ENCODE assay signal across 9 cellular contexts in the genomic region with DNA sequence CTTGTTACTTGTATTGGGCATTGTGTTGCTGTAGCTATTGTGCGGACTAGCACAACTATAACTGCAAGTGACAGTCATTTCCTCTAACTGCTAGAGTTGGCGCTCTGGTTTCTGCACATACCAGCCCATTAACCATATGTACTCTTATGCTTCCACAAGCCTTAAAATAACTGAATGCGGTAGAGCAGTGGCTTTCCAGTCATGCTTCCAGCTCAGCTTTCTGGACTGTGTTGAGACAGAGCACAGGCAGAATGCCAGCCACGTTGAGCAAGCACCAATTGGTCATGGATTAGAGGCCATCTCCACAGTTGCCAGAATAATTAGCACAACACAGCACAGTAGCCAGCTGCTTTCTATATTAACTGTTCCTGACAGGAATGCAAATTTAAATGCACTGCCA. TPM values are rescaled to one million over a fixed set of nuclear protein-coding genes. Genes with fewer than 3 reads are reported as not detected.
DNase-seq lines count a peak whose midpoint lies in the region; ATAC-seq and TF ChIP-seq lines count a peak whose summit lies in the region.
"Had no signal": no experiment of that assay in that cellular context is flagged by ENCODE, and none has a peak within 500 bp of the region (broad histone marks: within the 10 kb centered on the region; RNA-seq: fewer than 3 reads in every experiment).

No MANE protein-coding gene starts in this region.

- H3K27me3 ChIP-seq in right atrium auricular region, result no peaks in the 10 kb centered on the region

- DNase-seq in Kasumi-1 (lab: John Stamatoyannopoulos, UW), result peak; percentile 96 to 97
- DNase-seq in anterior cingulate cortex (lab: John Stamatoyannopoulos, UW), result peak in 57 of 58 donors; percentile 2 to 87 (median 64)
- peak; percentile 88 for DNase-seq in right atrium auricular region (ENCODE audit: low spot score)
- DNase-seq in superior temporal gyrus (ENCODE audit: extremely low spot score), result peak; percentile 89
- DNase-seq in GF-D8 (lab: John Stamatoyannopoulos, UW), result no peak
- DNase-seq in NCI-H69 (lab: John Stamatoyannopoulos, UW), result no peak
- DNase-seq: activated CD8-positive, alpha-beta T cell treated with anti-CD3 and anti-CD28 coated beads, Interleukin-2, amount 10 ng/mL, durations not matched to agents 7 days and 5 days had no signal

- H3K4me1 ChIP-seq in right atrium auricular region, result peaks cover 0 to 15% of the 10 kb centered on the region in 2 donors

- ATAC-seq in GM18909 (IDR thresholded peaks at IDR 0.05; ENCODE audit: poor library complexity, unreplicated experiment) (no peak), HG03108 (IDR thresholded peaks at IDR 0.05; ENCODE audit: unreplicated experiment) (no peak)
- ATAC-seq: activated CD8-positive, alpha-beta T cell treated with anti-CD3 and anti-CD28 coated beads, Interleukin-2, amount 10 ng/mL, durations not matched to agents 7 days and 5 days had no signal

- H3K36me3 ChIP-seq in right atrium auricular region, result peaks cover 8% of the 10 kb centered on the region

- no peak for TF ChIP-seq CTCF in right atrium auricular region (IDR thresholded peaks at IDR 0.05)

- peak overlapping the region in 1 of 2 donors; percentile 32 for H3K27ac ChIP-seq in right atrium auricular region

- H3K4me3 ChIP-seq in right atrium auricular region, result no peak overlapping the region

- H3K9me3 ChIP-seq in right atrium auricular region, result no peaks in the 10 kb centered on the region

RNA-seq across cellular contexts. Expression of a gene that starts 12.2 kb away (rescaled TPM):
- 10 to 100 TPM in 1 of 2 donors, 1 to 10 TPM in 1; 7.8 to 10.1 TPM for total RNA-seq in right atrium auricular region

RNA-seq across cellular contexts. Expression of a gene that starts 12.4 kb away (rescaled TPM):
- total RNA-seq in right atrium auricular region, result 10 to 100 TPM; 11.0 to 12.9 TPM

Comparison
In these comparisons a context has a peak if more than half of its experiments do, and no peak if none do; other contexts are left out.
1. DNase-seq: peak in Kasumi-1 (2 of 2), anterior cingulate cortex (57 of 58), right atrium auricular region (single experiment) and superior temporal gyrus (single experiment); none in GF-D8 (single experiment) and NCI-H69 (single experiment).